Comparison of ENCODE assay signal across 1 cellular context in genomic region chr16:30429678-30430427, GRCh38.
TF ChIP-seq lines count a peak whose summit lies in the region.

TSS of gene DCTPP1 (minus strand) at chr16:30430030. CDS start at chr16:30429980, 50 bp downstream.

TF ChIP-seq in HEK293, 187 proteins besides CTCF, POLR2A, EP300 and RAD21 (continued from another document):
- TF ChIP-seq ZNF362 (tag by site-specific recombination; IDR thresholded peaks at IDR 0.05) = no peak
- TF ChIP-seq ZNF623 (tag by site-specific recombination; IDR thresholded peaks at IDR 0.05) = peak; percentile 17; the same call in 1 of the 2 replicates
- no peak for TF ChIP-seq ZNF596 (tag by site-specific recombination; IDR thresholded peaks at IDR 0.05)
- no peak for TF ChIP-seq ZNF433 (tag by site-specific recombination; IDR thresholded peaks at IDR 0.05; ENCODE audit: low read depth)
- TF ChIP-seq OVOL3 (tag by site-specific recombination; IDR thresholded peaks at IDR 0.05) = no peak; the same call in 1 of the 2 replicates
- TF ChIP-seq ATF2 (tag by site-specific recombination; IDR thresholded peaks at IDR 0.05; ENCODE audit: low read depth) = no peak
- TF ChIP-seq ZNF488 (tag by site-specific recombination; IDR thresholded peaks at IDR 0.05) = no peak
- TF ChIP-seq ZNF394 (tag by site-specific recombination; IDR thresholded peaks at IDR 0.05; ENCODE audit: borderline replicate concordance) = 0 out of 2 replicates have a peak, but pooled peaks have one; percentile 21
- TF ChIP-seq ZNF354C (tag by site-specific recombination; IDR thresholded peaks at IDR 0.05; ENCODE audit: borderline replicate concordance, low read depth) = no peak
- no peak for TF ChIP-seq ZNF174 (tag by site-specific recombination; IDR thresholded peaks at IDR 0.05)
- peak; percentile 94 for TF ChIP-seq ZNF2 (tag by site-specific recombination; IDR thresholded peaks at IDR 0.05)
- no peak for TF ChIP-seq ZNF521 (tag by site-specific recombination; IDR thresholded peaks at IDR 0.05)
- 0 out of 2 replicates have a peak, but pooled peaks have one; percentile 8 for TF ChIP-seq ZNF121 (tag by site-specific recombination; IDR thresholded peaks at IDR 0.05)
- no peak for TF ChIP-seq ZNF112 (tag by site-specific recombination; IDR thresholded peaks at IDR 0.05)
- 0 out of 2 replicates have a peak, but pooled peaks have one; percentile 15 for TF ChIP-seq ZBTB44 (tag by site-specific recombination; IDR thresholded peaks at IDR 0.05)
- TF ChIP-seq ZNF600 (tag by site-specific recombination; IDR thresholded peaks at IDR 0.05) = 0 out of 2 replicates have a peak, but pooled peaks have one; percentile 11
- TF ChIP-seq ZXDB (tag by site-specific recombination; IDR thresholded peaks at IDR 0.05) = peak; percentile 81
- TF ChIP-seq ZNF791 (tag by site-specific recombination; IDR thresholded peaks at IDR 0.05) = no peak
- TF ChIP-seq INSM2 (tag by site-specific recombination; IDR thresholded peaks at IDR 0.05) = peak; percentile 73
- 0 out of 2 replicates have a peak, but pooled peaks have one; percentile 62 for TF ChIP-seq PRDM2 (tag by site-specific recombination; IDR thresholded peaks at IDR 0.05; ENCODE audit: borderline replicate concordance)
- TF ChIP-seq REPIN1 (tag by site-specific recombination; IDR thresholded peaks at IDR 0.05; ENCODE audit: low read depth) = 0 out of 2 replicates have a peak, but pooled peaks have one; percentile 77
- TF ChIP-seq ZNF391 (tag by site-specific recombination; IDR thresholded peaks at IDR 0.05; ENCODE audit: borderline replicate concordance, low read depth) = peak; percentile 92
- TF ChIP-seq MYNN (tag by site-specific recombination; IDR thresholded peaks at IDR 0.05; ENCODE audit: borderline replicate concordance) = no peak
- TF ChIP-seq ZNF777 (tag by site-specific recombination; IDR thresholded peaks at IDR 0.05; ENCODE audit: borderline replicate concordance) = 0 out of 2 replicates have a peak, but pooled peaks have one; percentile 25
- no peak for TF ChIP-seq ELK4 (IDR thresholded peaks at IDR 0.05; ENCODE audit: borderline replicate concordance, low read depth, low read length)
- peak; percentile 93 for TF ChIP-seq ZNF335 (tag by site-specific recombination; conservative IDR thresholded peaks at IDR 0.05)
- peak; percentile 78 for TF ChIP-seq KLF8 (tag by site-specific recombination; IDR thresholded peaks at IDR 0.05)
- no peak for TF ChIP-seq PRDM6 (tag by site-specific recombination; IDR thresholded peaks at IDR 0.05)
- no peak for TF ChIP-seq GLI2 (tag by site-specific recombination; IDR thresholded peaks at IDR 0.05; ENCODE audit: borderline replicate concordance, low read depth)
- TF ChIP-seq ZNF707 (tag by site-specific recombination; IDR thresholded peaks at IDR 0.05) = no peak
- no peak for TF ChIP-seq OSR2 (tag by site-specific recombination; IDR thresholded peaks at IDR 0.05)
